In genomic region chr9:4048441-4048840, GRCh38 we compare ENCODE assay signal across 8 cellular contexts.
A peak's percentile ranks its signal among the peaks of the same experiment; 100 is the strongest.
DNase-seq lines count a peak whose midpoint lies in the region; ATAC-seq and TF ChIP-seq lines count a peak whose summit lies in the region.

No MANE protein-coding gene starts in this region.

- no peak for DNase-seq in activated CD8-positive, alpha-beta T cell treated with anti-CD3 and anti-CD28 coated beads for 36 hours
- DNase-seq in activated CD8-positive, alpha-beta T cell treated with anti-CD3 and anti-CD28 coated beads, Interleukin-2, amount 10 ng/mL, durations not matched to agents 7 days and 5 days: no peak
- DNase-seq in RKO (ENCODE audit: low spot score): peak; percentile 24
- peak; percentile 71 for DNase-seq in foreskin melanocyte
- no peak for DNase-seq in thoracic aorta (ENCODE audit: low spot score)

- no peak for ATAC-seq in activated CD8-positive, alpha-beta T cell treated with anti-CD3 and anti-CD28 coated beads for 36 hours
- no peak for ATAC-seq in activated CD8-positive, alpha-beta T cell treated with anti-CD3 and anti-CD28 coated beads, Interleukin-2, amount 10 ng/mL, durations not matched to agents 7 days and 5 days
- ATAC-seq in thoracic aorta (ENCODE audit: insufficient number of reproducible peaks, low FRiP score, low read depth) (no peak), GM18861 (IDR thresholded peaks at IDR 0.05; ENCODE audit: unreplicated experiment) (no peak), HG03571 (IDR thresholded peaks at IDR 0.05; ENCODE audit: unreplicated experiment) (no peak), HG02763 (IDR thresholded peaks at IDR 0.05; ENCODE audit: unreplicated experiment) (no peak)

- intact Hi-C loops in activated CD8-positive, alpha-beta T cell treated with anti-CD3 and anti-CD28 coated beads for 36 hours (cut with micrococcal nuclease): no loop called here

- H3K4me1 ChIP-seq in thoracic aorta (ENCODE audit: control insufficient read depth in 1 of 2, low read depth in 2 of 2): no peaks in the 10 kb centered on the region

- peaks cover 4% of the 10 kb centered on the region for H3K27me3 Mint-ChIP-seq in activated CD8-positive, alpha-beta T cell treated with anti-CD3 and anti-CD28 coated beads for 36 hours
- H3K27me3 Mint-ChIP-seq in activated CD8-positive, alpha-beta T cell treated with anti-CD3 and anti-CD28 coated beads, Interleukin-2, amount 10 ng/mL, durations not matched to agents 7 days and 5 days (ENCODE audit: low read depth): no peaks in the 10 kb centered on the region

- no peaks in the 10 kb centered on the region for H3K27me3 ChIP-seq in thoracic aorta (replicated peaks; ENCODE audit: insufficient read depth)

- no peak overlapping the region for H3K27ac ChIP-seq in thoracic aorta

- peak; percentile 28 for TF ChIP-seq CTCF in activated CD8-positive, alpha-beta T cell treated with anti-CD3 and anti-CD28 coated beads for 36 hours (IDR thresholded peaks at IDR 0.05)
- peak; percentile 9 for TF ChIP-seq CTCF in thoracic aorta (IDR thresholded peaks at IDR 0.05)

- H3K4me1 Mint-ChIP-seq in activated CD8-positive, alpha-beta T cell treated with anti-CD3 and anti-CD28 coated beads for 36 hours (ENCODE audit: low read depth): no peaks in the 10 kb centered on the region
- H3K4me1 Mint-ChIP-seq in activated CD8-positive, alpha-beta T cell treated with anti-CD3 and anti-CD28 coated beads, Interleukin-2, amount 10 ng/mL, durations not matched to agents 7 days and 5 days (ENCODE audit: low read depth): no peaks in the 10 kb centered on the region

- CTCF ChIA-PET in activated CD8-positive, alpha-beta T cell treated with anti-CD3 and anti-CD28 coated beads for 36 hours (lab: Charles Lee): no interaction called here
- CTCF ChIA-PET in activated CD8-positive, alpha-beta T cell treated with anti-CD3 and anti-CD28 coated beads, Interleukin-2, amount 10 ng/mL, durations not matched to agents 7 days and 5 days (lab: Charles Lee): no interaction called here

- POLR2A ChIA-PET in activated CD8-positive, alpha-beta T cell treated with anti-CD3 and anti-CD28 coated beads for 36 hours (lab: Charles Lee): no interaction called here
- POLR2A ChIA-PET in activated CD8-positive, alpha-beta T cell treated with anti-CD3 and anti-CD28 coated beads, Interleukin-2, amount 10 ng/mL, durations not matched to agents 7 days and 5 days (lab: Charles Lee): no interaction called here

- H3K4me3 Mint-ChIP-seq in activated CD8-positive, alpha-beta T cell treated with anti-CD3 and anti-CD28 coated beads for 36 hours: no peak overlapping the region
- H3K4me3 Mint-ChIP-seq in activated CD8-positive, alpha-beta T cell treated with anti-CD3 and anti-CD28 coated beads, Interleukin-2, amount 10 ng/mL, durations not matched to agents 7 days and 5 days: no peak overlapping the region

- H3K4me3 ChIP-seq in thoracic aorta: no peak overlapping the region

- H3K36me3 Mint-ChIP-seq in activated CD8-positive, alpha-beta T cell treated with anti-CD3 and anti-CD28 coated beads for 36 hours (ENCODE audit: low read depth): no peaks in the 10 kb centered on the region
- H3K36me3 Mint-ChIP-seq in activated CD8-positive, alpha-beta T cell treated with anti-CD3 and anti-CD28 coated beads, Interleukin-2, amount 10 ng/mL, durations not matched to agents 7 days and 5 days (ENCODE audit: low read depth): no peaks in the 10 kb centered on the region

- H3K36me3 ChIP-seq in thoracic aorta: no peaks in the 10 kb centered on the region

- no peaks in the 10 kb centered on the region for H3K9me3 Mint-ChIP-seq in activated CD8-positive, alpha-beta T cell treated with anti-CD3 and anti-CD28 coated beads for 36 hours
- no peaks in the 10 kb centered on the region for H3K9me3 Mint-ChIP-seq in activated CD8-positive, alpha-beta T cell treated with anti-CD3 and anti-CD28 coated beads, Interleukin-2, amount 10 ng/mL, durations not matched to agents 7 days and 5 days (ENCODE audit: insufficient read depth)

- H3K27ac Mint-ChIP-seq in activated CD8-positive, alpha-beta T cell treated with anti-CD3 and anti-CD28 coated beads for 36 hours: no peak overlapping the region
- H3K27ac Mint-ChIP-seq in activated CD8-positive, alpha-beta T cell treated with anti-CD3 and anti-CD28 coated beads, Interleukin-2, amount 10 ng/mL, durations not matched to agents 7 days and 5 days: no peak overlapping the region

- H3K9me3 ChIP-seq in thoracic aorta: no peaks in the 10 kb centered on the region

Comparison
In these comparisons a context has a peak if more than half of its experiments do, and no peak if none do; other contexts are left out.
1. DNase-seq: peak in RKO (single experiment) and foreskin melanocyte (single experiment); none in activated CD8-positive, alpha-beta T cell treated with anti-CD3 and anti-CD28 coated beads for 36 hours (single experiment), activated CD8-positive, alpha-beta T cell treated with anti-CD3 and anti-CD28 coated beads, Interleukin-2, amount 10 ng/mL, durations not matched to agents 7 days and 5 days (single experiment) and thoracic aorta (single experiment).